In the genomic region with DNA sequence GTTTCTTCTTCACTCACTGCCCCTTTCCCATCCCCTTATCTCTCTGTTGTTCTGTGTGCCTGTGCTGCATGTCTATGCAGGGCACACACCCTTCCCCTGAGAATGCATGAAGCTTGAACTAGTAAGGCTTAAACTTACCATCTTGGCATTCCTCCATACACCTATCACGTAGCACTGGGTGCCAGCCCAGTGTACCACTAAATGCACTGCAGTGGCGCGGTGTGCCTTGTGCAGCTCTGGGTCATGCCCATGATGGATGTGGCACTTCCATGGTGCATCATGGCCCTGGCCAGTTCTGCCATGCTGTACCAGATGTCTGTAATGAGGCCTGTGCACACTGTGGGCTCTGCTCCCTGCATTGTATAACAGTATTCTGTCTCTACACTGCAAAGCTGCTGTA, we compare ENCODE assay signal across 19 cellular contexts. TPM values are rescaled to one million over a fixed set of nuclear protein-coding genes. Genes with fewer than 3 reads are reported as not detected.
DNase-seq lines count a peak whose midpoint lies in the region; ATAC-seq, FAIRE-seq and TF ChIP-seq lines count a peak whose summit lies in the region.
"Had no signal": no experiment of that assay in that cellular context is flagged by ENCODE, and none has a peak within 500 bp of the region (broad histone marks: within the 10 kb centered on the region; RNA-seq: fewer than 3 reads in every experiment).

No MANE protein-coding gene starts in this region.

- H4K20me1 ChIP-seq in PC-3 (ENCODE audit: low read length) = no peaks in the 10 kb centered on the region

- H3K27ac ChIP-seq in spleen (no peak overlapping the region), PC-3 (ENCODE audit: low read length) (no peak overlapping the region)
- H3K27ac ChIP-seq: 22Rv1, A549, C4-2B had no signal

- H3K4me1 ChIP-seq in spleen (no peaks in the 10 kb centered on the region), PC-3 (ENCODE audit: insufficient read depth, low read length) (peaks cover 16% of the 10 kb centered on the region)

- H3K27me3 Mint-ChIP-seq in activated CD4-positive, alpha-beta T cell treated with anti-CD3 and anti-CD28 coated beads, Interleukin-2, amount 10 ng/mL, durations not matched to agents 24 days and 14 days = peaks cover 2% of the 10 kb centered on the region
- no peaks in the 10 kb centered on the region for H3K27me3 Mint-ChIP-seq in mesothelial cell of epicardium (ENCODE audit: low read depth)

- POLR2A ChIA-PET in PC-3 (lab: Charles Lee; ENCODE audit: unreplicated experiment) = no interaction called here

- peak overlapping the region; percentile 10 for H3K27ac Mint-ChIP-seq in activated CD4-positive, alpha-beta T cell treated with anti-CD3 and anti-CD28 coated beads, Interleukin-2, amount 10 ng/mL, durations not matched to agents 24 days and 14 days
- peak overlapping the region; percentile 99 for H3K27ac Mint-ChIP-seq in mesothelial cell of epicardium
- no peak overlapping the region for H3K27ac Mint-ChIP-seq in stimulated activated effector memory CD8-positive, alpha-beta T cell treated with anti-CD3 and anti-CD28 coated beads, Interleukin-12 subunit alpha, Interleukin-12 subunit beta, amount 100 ng/mL, for 72 hours
- H3K27ac Mint-ChIP-seq: CD4-positive, alpha-beta memory T cell had no signal

- H3K9ac ChIP-seq in PC-3 (ENCODE audit: low read length) = no peak overlapping the region

- no peaks in the 10 kb centered on the region for H3K9me3 Mint-ChIP-seq in activated CD4-positive, alpha-beta T cell treated with anti-CD3 and anti-CD28 coated beads, Interleukin-2, amount 10 ng/mL, durations not matched to agents 24 days and 14 days
- H3K9me3 Mint-ChIP-seq in mesothelial cell of epicardium = no peaks in the 10 kb centered on the region
- H3K9me3 Mint-ChIP-seq in stimulated activated effector memory CD8-positive, alpha-beta T cell treated with anti-CD3 and anti-CD28 coated beads, Interleukin-12 subunit alpha, Interleukin-12 subunit beta, amount 100 ng/mL, for 72 hours = no peaks in the 10 kb centered on the region
- H3K9me3 Mint-ChIP-seq: CD4-positive, alpha-beta memory T cell; GM23338 had no signal

- WGBS in spleen, 5 donors = 79 to 92% (median 81%) methylated on average over 3 of the region's 3 CpGs

- no peaks in the 10 kb centered on the region for H3K9me3 ChIP-seq in spleen
- H3K9me3 ChIP-seq in PC-3 (ENCODE audit: low read length) = no peaks in the 10 kb centered on the region
- H3K9me3 ChIP-seq: A549 had no signal

- no peaks in the 10 kb centered on the region for H3K9me2 ChIP-seq in PC-3 (replicated peaks; ENCODE audit: low read length)

- BruUV-seq in PC-3 (replicated peaks; lab: Mats Ljungman, UMichigan) = no TSS peak

- no peak for TF ChIP-seq POLR2A in spleen (IDR thresholded peaks at IDR 0.05)

- H3F3A ChIP-seq in PC-3 (ENCODE audit: low read length, unreplicated experiment) = no peaks in the 10 kb centered on the region

- CTCF ChIA-PET in PC-3 (lab: Charles Lee) = interaction anchor here (0.6 kb wide), 1 partner anchor 1664 kb away, joined by 3 read pairs; no protein-coding TSS in a partner anchor

- H3K36me3 ChIP-seq in bronchial epithelial cell (ENCODE audit: control insufficient read depth, insufficient read depth, low read length) (no peaks in the 10 kb centered on the region), spleen (no peaks in the 10 kb centered on the region), PC-3 (ENCODE audit: low read depth, low read length) (no peaks in the 10 kb centered on the region)

- H3K79me2 ChIP-seq in PC-3 (ENCODE audit: low read length) = peaks cover 3% of the 10 kb centered on the region; the same call in 1 of the 2 replicates

- H3K4me3 Mint-ChIP-seq in activated CD4-positive, alpha-beta T cell treated with anti-CD3 and anti-CD28 coated beads, Interleukin-2, amount 10 ng/mL, durations not matched to agents 24 days and 14 days = no peak overlapping the region
- no peak overlapping the region for H3K4me3 Mint-ChIP-seq in mesothelial cell of epicardium
- H3K4me3 Mint-ChIP-seq in stimulated activated effector memory CD8-positive, alpha-beta T cell treated with anti-CD3 and anti-CD28 coated beads, Interleukin-12 subunit alpha, Interleukin-12 subunit beta, amount 100 ng/mL, for 72 hours = no peak overlapping the region
- H3K4me3 Mint-ChIP-seq: CD4-positive, alpha-beta memory T cell; GM23338 had no signal

- no peak overlapping the region for H3K4me2 ChIP-seq in PC-3 (ENCODE audit: low read length)
- H3K4me2 ChIP-seq: A549, GM23338 had no signal

- ATAC-seq in PC-3 = no peak
- no peak for ATAC-seq in stimulated activated effector memory CD8-positive, alpha-beta T cell treated with anti-CD3 and anti-CD28 coated beads, Interleukin-12 subunit alpha, Interleukin-12 subunit beta, amount 100 ng/mL, for 72 hours
- no peak for ATAC-seq in HG03095 (IDR thresholded peaks at IDR 0.05; ENCODE audit: unreplicated experiment)
- ATAC-seq: A549, GM12878, GM23338 had no signal

- H3K36me3 Mint-ChIP-seq in activated CD4-positive, alpha-beta T cell treated with anti-CD3 and anti-CD28 coated beads, Interleukin-2, amount 10 ng/mL, durations not matched to agents 24 days and 14 days (ENCODE audit: low read depth) = no peaks in the 10 kb centered on the region
- H3K36me3 Mint-ChIP-seq in mesothelial cell of epicardium = no peaks in the 10 kb centered on the region
- no peaks in the 10 kb centered on the region for H3K36me3 Mint-ChIP-seq in stimulated activated effector memory CD8-positive, alpha-beta T cell treated with anti-CD3 and anti-CD28 coated beads, Interleukin-12 subunit alpha, Interleukin-12 subunit beta, amount 100 ng/mL, for 72 hours
- H3K36me3 Mint-ChIP-seq: CD4-positive, alpha-beta memory T cell had no signal

- intact Hi-C loops in activated CD4-positive, alpha-beta T cell treated with anti-CD3 and anti-CD28 coated beads, Interleukin-2, amount 10 ng/mL, durations not matched to agents 24 days and 14 days (cut with micrococcal nuclease) = no loop called here
- intact Hi-C loops in spleen (cut with DNase I; ENCODE audit: low total_unique reads) (no loop called here), PC-3 (cut with micrococcal nuclease) (no loop called here)

- H3K4me1 Mint-ChIP-seq in activated CD4-positive, alpha-beta T cell treated with anti-CD3 and anti-CD28 coated beads, Interleukin-2, amount 10 ng/mL, durations not matched to agents 24 days and 14 days = no peaks in the 10 kb centered on the region
- H3K4me1 Mint-ChIP-seq in mesothelial cell of epicardium = peaks cover 50% of the 10 kb centered on the region
- no peaks in the 10 kb centered on the region for H3K4me1 Mint-ChIP-seq in stimulated activated effector memory CD8-positive, alpha-beta T cell treated with anti-CD3 and anti-CD28 coated beads, Interleukin-12 subunit alpha, Interleukin-12 subunit beta, amount 100 ng/mL, for 72 hours
- H3K4me1 Mint-ChIP-seq: CD4-positive, alpha-beta memory T cell had no signal

- DNase-seq in activated CD4-positive, alpha-beta T cell treated with anti-CD3 and anti-CD28 coated beads, Interleukin-2, amount 10 ng/mL, durations not matched to agents 24 days and 14 days = no peak
- no peak for DNase-seq in activated CD4-positive, alpha-beta T cell treated with anti-CD3 and anti-CD28 coated beads, Interleukin-2, amount 50 U/mL, for 1 hour
- no peak for DNase-seq in bronchial epithelial cell (ENCODE audit: low read depth)
- DNase-seq in mesothelial cell of epicardium (ENCODE audit: low spot score in 2 of 2, unreplicated experiment in 2 of 2) = no peak
- DNase-seq in spleen = peak; percentile 27
- no peak for DNase-seq in PC-3
- DNase-seq in stimulated activated effector memory CD8-positive, alpha-beta T cell treated with anti-CD3 and anti-CD28 coated beads, Interleukin-12 subunit alpha, Interleukin-12 subunit beta, amount 100 ng/mL, for 72 hours (ENCODE audit: low spot score in 2 of 2) = no peak
- DNase-seq: AML-193; Calu3; CD4-positive, alpha-beta memory T cell; DMS79 treated with DMSO at 0.1 percent for 48 hours; H7 had no signal

- TF ChIP-seq CTCF in bronchial epithelial cell (IDR thresholded peaks at IDR 0.05; ENCODE audit: insufficient read depth, low read length, severe bottlenecking) (no peak), mesothelial cell of epicardium (IDR thresholded peaks at IDR 0.05; ENCODE audit: unreplicated experiment) (no peak), spleen (IDR thresholded peaks at IDR 0.05 in 8 of 11, conservative IDR thresholded peaks at IDR 0.05 in 3 of 11) (no peak), PC-3 (conservative IDR thresholded peaks at IDR 0.05; ENCODE audit: low read depth, low read length) (no peak)

- H3K4me3 ChIP-seq in bronchial epithelial cell (ENCODE audit: low read depth, low read length) (no peak overlapping the region), spleen (no peak overlapping the region), PC-3 (ENCODE audit: low read length) (no peak overlapping the region)
- H3K4me3 ChIP-seq: A549, GM12878, GM23338 had no signal

- H3K27me3 ChIP-seq in bronchial epithelial cell (ENCODE audit: control insufficient read depth, insufficient read depth, low read length) = no peaks in the 10 kb centered on the region
- peaks cover 0 to 34% (median 0%) of the 10 kb centered on the region in 7 donors for H3K27me3 ChIP-seq in spleen (replicated peaks in 1 of 7)
- no peaks in the 10 kb centered on the region for H3K27me3 ChIP-seq in PC-3 (ENCODE audit: low read length)

- FAIRE-seq in bronchial epithelial cell (lab: Jason Lieb, UNC) = peak; percentile 28
- FAIRE-seq: A549, GM12878, HepG2 had no signal

- no peak overlapping the region for H2AFZ ChIP-seq in PC-3 (ENCODE audit: low read length)
- H2AFZ ChIP-seq: GM23338 had no signal

RNA-seq across cellular contexts. Expression of gene PTPRU, which starts 10.7 kb away (rescaled TPM):
- 0.47 and 0.95 TPM in 2 replicates for total RNA-seq in activated CD4-positive, alpha-beta T cell treated with anti-CD3 and anti-CD28 coated beads, Interleukin-2, amount 10 ng/mL, durations not matched to agents 24 days and 14 days
- 40.8 and 53.2 TPM in 2 replicates for total RNA-seq in bronchial epithelial cell
- 143 to 151 TPM (median 145 TPM) in 3 replicates for total RNA-seq in mesothelial cell of epicardium
- 10 to 100 TPM in 2 of 7 donors, 1 to 10 TPM in 5; 4.3 to 10.8 (median 6.1) TPM for total RNA-seq in spleen
- 1 to 10 TPM in 2 of 3 donors, under 1 TPM in 1; 1.00 to 3.1 (median 1.7) TPM for polyA plus RNA-seq in spleen
- total RNA-seq in PC-3 (2014; rRNA removed) = 25.7 and 31.4 TPM in 2 replicates
- polyA plus RNA-seq: CD4-positive, alpha-beta memory T cell had no signal

RNA-seq across cellular contexts. Expression of gene MECR, which starts 16.3 kb away (rescaled TPM):
- total RNA-seq in activated CD4-positive, alpha-beta T cell treated with anti-CD3 and anti-CD28 coated beads, Interleukin-2, amount 10 ng/mL, durations not matched to agents 24 days and 14 days = 36.4 and 41.3 TPM in 2 replicates
- total RNA-seq in bronchial epithelial cell (28.2 TPM in 2 replicates), mesothelial cell of epicardium (36.6 to 40.0 TPM (median 38.0 TPM) in 3 replicates), spleen (10 to 100 TPM in 4 of 7 donors, 1 to 10 TPM in 3; 6.4 to 25.4 (median 12.9) TPM), PC-3 (2014; rRNA removed) (25.3 and 30.5 TPM in 2 replicates)
- 10 to 100 TPM; 14.3 to 18.3 (median 17.8) TPM for polyA plus RNA-seq in spleen
